1 cellular context compared by ENCODE assay signal in the genomic region with DNA sequence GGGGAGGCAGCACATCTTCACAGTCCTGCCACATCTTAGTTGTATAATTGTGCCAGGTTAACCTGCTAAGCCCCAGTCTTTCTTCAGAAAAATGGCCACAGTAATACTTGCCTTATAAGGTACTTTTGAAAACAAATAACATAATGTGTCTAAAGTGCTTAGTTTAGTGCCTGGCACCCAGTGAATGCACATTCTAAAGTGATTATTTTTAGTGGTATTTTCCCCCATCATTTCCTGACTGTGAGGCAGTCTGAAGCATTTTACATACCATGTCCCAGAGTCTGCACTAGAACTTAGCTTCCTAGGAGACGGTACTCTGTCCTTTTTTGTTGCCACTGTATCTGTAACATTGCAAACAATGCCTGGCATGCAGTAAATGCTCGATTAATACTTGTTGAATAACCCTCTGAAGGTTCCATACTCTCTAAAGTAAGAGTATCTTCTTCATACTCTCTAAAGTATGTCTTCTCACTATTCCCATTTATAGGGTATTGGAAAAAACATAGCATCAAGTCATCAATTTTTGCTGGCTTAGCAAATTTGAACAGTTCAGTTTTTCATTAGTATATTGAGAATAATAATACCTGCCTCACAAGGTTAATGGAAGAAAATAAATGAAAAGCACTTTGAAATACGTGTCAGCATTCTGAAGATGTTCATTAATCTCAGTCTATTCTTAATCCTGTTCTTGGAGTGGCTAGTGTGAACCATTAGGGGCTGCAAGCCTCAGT.
TF ChIP-seq lines count a peak whose summit lies in the region.

No MANE protein-coding gene starts in this region.

TF ChIP-seq in IMR-90, 13 proteins besides CTCF, POLR2A, EP300 and RAD21:
- no peak for TF ChIP-seq RCOR1 (IDR thresholded peaks at IDR 0.05; ENCODE audit: insufficient replicate concordance, low read length)
- peak; percentile 88 for TF ChIP-seq MAFK (IDR thresholded peaks at IDR 0.05; ENCODE audit: low read depth, low read length)
- TF ChIP-seq MAZ (IDR thresholded peaks at IDR 0.05; ENCODE audit: borderline replicate concordance, low read depth, low read length) = no peak
- no peak for TF ChIP-seq RFX5 (IDR thresholded peaks at IDR 0.05; ENCODE audit: low read depth, low read length)
